15 cellular contexts compared by ENCODE assay signal in the genomic region with DNA sequence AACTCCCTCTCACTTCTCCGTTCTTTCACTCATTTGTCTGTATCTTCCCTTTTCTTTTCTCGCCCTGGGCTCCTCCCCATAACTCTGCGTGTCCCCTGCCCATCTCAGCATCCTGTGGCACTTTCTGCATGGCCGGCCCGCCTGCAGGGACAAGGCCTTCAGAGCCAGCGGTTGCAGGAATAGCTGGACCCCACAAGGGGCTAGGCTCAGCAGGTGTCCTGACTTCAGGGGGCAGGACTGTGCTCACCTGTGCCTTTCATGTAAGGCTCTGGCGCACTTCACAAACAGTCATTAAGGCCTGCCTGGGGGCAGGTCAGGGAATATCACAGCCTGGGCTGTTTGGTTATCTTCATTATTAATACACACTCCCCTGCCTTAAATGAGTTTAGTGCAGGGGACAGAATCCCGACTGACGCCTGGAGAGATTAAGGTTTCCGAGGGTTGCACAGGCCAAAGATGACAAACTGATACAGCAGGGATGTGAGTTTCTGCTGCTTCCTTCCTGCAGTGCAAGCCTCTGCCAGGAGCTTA.
DNase-seq lines count a peak whose midpoint lies in the region; ATAC-seq, FAIRE-seq and TF ChIP-seq lines count a peak whose summit lies in the region.
"Had no signal": no experiment of that assay in that cellular context is flagged by ENCODE, and none has a peak within 500 bp of the region (broad histone marks: within the 10 kb centered on the region; RNA-seq: fewer than 3 reads in every experiment).

No MANE protein-coding gene starts in this region.

- TF ChIP-seq POLR2A in H54 (IDR thresholded peaks at IDR 0.05; ENCODE audit: low read depth, low read length) = no peak

- DNase-seq in activated CD4-positive, alpha-beta T cell treated with anti-CD3 and anti-CD28 coated beads, Interleukin-2, amount 10 ng/mL, durations not matched to agents 24 days and 14 days = no peak
- no peak for DNase-seq in activated CD4-positive, alpha-beta T cell treated with anti-CD3 and anti-CD28 coated beads for 36 hours
- DNase-seq in NCI-H82 (lab: John Stamatoyannopoulos, UW) = peak; percentile 75
- DNase-seq in retina = peak; percentile 34
- no peak for DNase-seq in NCI-H2081 (lab: John Stamatoyannopoulos, UW)
- no peak for DNase-seq in H54 (ENCODE audit: insufficient read length, low spot score)
- DNase-seq in hypothalamus (lab: John Stamatoyannopoulos, UW) = no peak
- DNase-seq: activated CD4-positive, alpha-beta T cell treated with anti-CD3 and anti-CD28 coated beads for 48 hours; activated T-cell treated with anti-CD3 and anti-CD28 coated beads, Interleukin-2, amount 50 U/mL, for 4 hours; esophagus squamous epithelium had no signal

- H3K4me3 Mint-ChIP-seq in activated CD4-positive, alpha-beta T cell treated with anti-CD3 and anti-CD28 coated beads, Interleukin-2, amount 10 ng/mL, durations not matched to agents 24 days and 14 days = no peak overlapping the region
- H3K4me3 Mint-ChIP-seq in activated CD4-positive, alpha-beta T cell treated with anti-CD3 and anti-CD28 coated beads for 36 hours = no peak overlapping the region
- H3K4me3 Mint-ChIP-seq: activated T-cell treated with anti-CD3 and anti-CD28 coated beads, Interleukin-2, amount 50 U/mL, for 4 hours; stimulated activated naive CD8-positive, alpha-beta T cell treated with anti-CD3 and anti-CD28 coated beads, Interleukin-15, Interleukin-2, amounts not matched to agents 100 ng/mL and 50 ng/mL, for 24 hours had no signal

- peaks cover 9% of the 10 kb centered on the region for H3K4me1 ChIP-seq in iPS-15b (ENCODE audit: control insufficient read depth, insufficient read depth, low read length)
- H3K4me1 ChIP-seq: adrenal gland had no signal

- H3K9me3 Mint-ChIP-seq in activated CD4-positive, alpha-beta T cell treated with anti-CD3 and anti-CD28 coated beads, Interleukin-2, amount 10 ng/mL, durations not matched to agents 24 days and 14 days = no peaks in the 10 kb centered on the region
- H3K9me3 Mint-ChIP-seq in activated CD4-positive, alpha-beta T cell treated with anti-CD3 and anti-CD28 coated beads for 36 hours (ENCODE audit: low read depth) = peaks cover 4% of the 10 kb centered on the region

- no peaks in the 10 kb centered on the region for H3K36me3 ChIP-seq in iPS-15b (ENCODE audit: control insufficient read depth, insufficient read depth, low read length)
- H3K36me3 ChIP-seq: adrenal gland, esophagus squamous epithelium had no signal

- POLR2A ChIA-PET in activated CD4-positive, alpha-beta T cell treated with anti-CD3 and anti-CD28 coated beads for 36 hours (lab: Charles Lee) = no interaction called here

- ATAC-seq in activated CD4-positive, alpha-beta T cell treated with anti-CD3 and anti-CD28 coated beads for 36 hours = no peak

- peak overlapping the region; percentile 65 for H3K4me3 ChIP-seq in iPS-15b (ENCODE audit: low read depth, low read length)

- intact Hi-C loops in activated CD4-positive, alpha-beta T cell treated with anti-CD3 and anti-CD28 coated beads, Interleukin-2, amount 10 ng/mL, durations not matched to agents 24 days and 14 days (cut with micrococcal nuclease) = no loop called here
- intact Hi-C loops in activated CD4-positive, alpha-beta T cell treated with anti-CD3 and anti-CD28 coated beads for 36 hours (cut with DNase I, micrococcal nuclease) = no loop called here

- CTCF ChIA-PET in activated CD4-positive, alpha-beta T cell treated with anti-CD3 and anti-CD28 coated beads for 36 hours (lab: Charles Lee) = no interaction called here

- no peaks in the 10 kb centered on the region for H3K9me3 ChIP-seq in iPS-15b (ENCODE audit: control insufficient read depth, insufficient read depth, low read length)
- H3K9me3 ChIP-seq: adrenal gland, esophagus squamous epithelium had no signal

- peaks cover 23% of the 10 kb centered on the region for H3K27me3 ChIP-seq in iPS-15b (ENCODE audit: control insufficient read depth, insufficient read depth, low read length)
- H3K27me3 ChIP-seq: adrenal gland had no signal

- peak overlapping the region; percentile 39 for H3K27ac Mint-ChIP-seq in activated CD4-positive, alpha-beta T cell treated with anti-CD3 and anti-CD28 coated beads, Interleukin-2, amount 10 ng/mL, durations not matched to agents 24 days and 14 days
- H3K27ac Mint-ChIP-seq in activated CD4-positive, alpha-beta T cell treated with anti-CD3 and anti-CD28 coated beads for 36 hours = no peak overlapping the region
- H3K27ac Mint-ChIP-seq: stimulated activated naive CD8-positive, alpha-beta T cell treated with anti-CD3 and anti-CD28 coated beads, Interleukin-15, Interleukin-2, amounts not matched to agents 100 ng/mL and 50 ng/mL, for 24 hours had no signal

- H3K4me1 Mint-ChIP-seq in activated CD4-positive, alpha-beta T cell treated with anti-CD3 and anti-CD28 coated beads, Interleukin-2, amount 10 ng/mL, durations not matched to agents 24 days and 14 days = no peaks in the 10 kb centered on the region
- H3K4me1 Mint-ChIP-seq in activated CD4-positive, alpha-beta T cell treated with anti-CD3 and anti-CD28 coated beads for 36 hours = peaks cover 6% of the 10 kb centered on the region

- FAIRE-seq in H54 (lab: Jason Lieb, UNC) = no peak
- FAIRE-seq: colon, GM18507 had no signal

- no peaks in the 10 kb centered on the region for H3K36me3 Mint-ChIP-seq in activated CD4-positive, alpha-beta T cell treated with anti-CD3 and anti-CD28 coated beads, Interleukin-2, amount 10 ng/mL, durations not matched to agents 24 days and 14 days (ENCODE audit: low read depth)
- no peaks in the 10 kb centered on the region for H3K36me3 Mint-ChIP-seq in activated CD4-positive, alpha-beta T cell treated with anti-CD3 and anti-CD28 coated beads for 36 hours (ENCODE audit: low read depth)

- peaks cover 23% of the 10 kb centered on the region for H3K27me3 Mint-ChIP-seq in activated CD4-positive, alpha-beta T cell treated with anti-CD3 and anti-CD28 coated beads, Interleukin-2, amount 10 ng/mL, durations not matched to agents 24 days and 14 days
- peaks cover 31% of the 10 kb centered on the region for H3K27me3 Mint-ChIP-seq in activated CD4-positive, alpha-beta T cell treated with anti-CD3 and anti-CD28 coated beads for 36 hours

- H3K9ac ChIP-seq in iPS-15b (ENCODE audit: low read depth, low read length) = no peak overlapping the region

Comparison
In these comparisons a context has a peak if more than half of its experiments do, and no peak if none do; other contexts are left out.
1. DNase-seq: peak in NCI-H82 (single experiment) and retina (single experiment); none in activated CD4-positive, alpha-beta T cell treated with anti-CD3 and anti-CD28 coated beads, Interleukin-2, amount 10 ng/mL, durations not matched to agents 24 days and 14 days (single experiment), activated CD4-positive, alpha-beta T cell treated with anti-CD3 and anti-CD28 coated beads for 36 hours (single experiment), NCI-H2081 (0 of 2), H54 (single experiment) and hypothalamus (0 of 51).